In the genomic region with DNA sequence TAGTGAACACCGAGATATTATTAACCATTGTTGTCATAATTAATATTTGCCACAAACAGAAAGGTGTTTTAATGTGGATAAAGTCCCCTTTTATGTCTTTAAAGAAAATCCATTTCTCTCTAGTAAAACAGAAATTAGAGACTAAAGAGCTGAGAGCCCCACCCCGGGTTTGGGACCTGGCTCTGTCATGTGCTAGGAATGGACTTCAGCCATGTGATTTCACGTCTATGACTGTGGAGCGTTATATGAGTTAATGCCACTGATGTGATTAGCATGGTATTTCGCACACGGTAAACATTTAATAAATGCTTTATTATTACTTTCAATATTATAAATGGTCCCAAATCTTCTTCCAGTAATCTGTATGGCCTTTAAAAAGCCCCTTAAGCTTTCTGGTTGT, we compare ENCODE assay signal across 29 cellular contexts.
DNase-seq lines count a peak whose midpoint lies in the region; TF ChIP-seq lines count a peak whose summit lies in the region.
"Had no signal": no experiment of that assay in that cellular context is flagged by ENCODE, and none has a peak within 500 bp of the region (broad histone marks: within the 10 kb centered on the region; RNA-seq: fewer than 3 reads in every experiment).

No MANE protein-coding gene starts in this region.

- TF ChIP-seq CTCF in smooth muscle cell (IDR thresholded peaks at IDR 0.05; ENCODE audit: borderline replicate concordance, insufficient read depth, poor library complexity, severe bottlenecking) = no peak

- no peak overlapping the region for H3K27ac ChIP-seq in trophoblast cell (ENCODE audit: low read depth, low read length)
- peak overlapping the region; percentile 26 for H3K27ac ChIP-seq in smooth muscle cell (ENCODE audit: low read depth)
- H3K27ac ChIP-seq: 22Rv1; A549; BLaER1; BLaER1 treated with 17β-estradiol and CSF1 and Interleukin-3, amounts not matched to agents 10 nM and 100 nM; C4-2B had no signal

- no peak overlapping the region for H3K18ac ChIP-seq in trophoblast cell (ENCODE audit: low read length)

- H4K20me1 ChIP-seq in smooth muscle cell (ENCODE audit: low read depth) = no peaks in the 10 kb centered on the region
- H4K20me1 ChIP-seq: BLaER1; BLaER1 treated with 17β-estradiol and CSF1 and Interleukin-3, amounts not matched to agents 10 nM and 100 nM had no signal

- H4K8ac ChIP-seq in trophoblast cell (ENCODE audit: low read depth, low read length) = no peak overlapping the region

- H3K9me3 ChIP-seq in trophoblast cell (ENCODE audit: insufficient read depth, low read depth, low read length) (no peaks in the 10 kb centered on the region), smooth muscle cell (replicated peaks; ENCODE audit: low read depth) (no peaks in the 10 kb centered on the region)
- H3K9me3 ChIP-seq: A549; BE2C; BLaER1; BLaER1 treated with 17β-estradiol and CSF1 and Interleukin-3, amounts not matched to agents 10 nM and 100 nM; Caco-2 had no signal

- no peak overlapping the region for H2BK12ac ChIP-seq in trophoblast cell (ENCODE audit: low read length)

- H4K12ac ChIP-seq in trophoblast cell (ENCODE audit: low read depth, low read length) = no peak overlapping the region

- peaks cover 0 to 4% of the 10 kb centered on the region in 2 experiments for H3K4me1 ChIP-seq in trophoblast cell (ENCODE audit: control insufficient read depth in 1 of 2, insufficient read depth in 2 of 2, low read length in 2 of 2)
- peaks cover 2% of the 10 kb centered on the region for H3K4me1 ChIP-seq in smooth muscle cell (ENCODE audit: low read depth)
- H3K4me1 ChIP-seq: A549, BE2C, BLaER1, Caco-2 had no signal

- no peak overlapping the region for H2AK5ac ChIP-seq in trophoblast cell (ENCODE audit: low read length)

- no peak overlapping the region for H2BK5ac ChIP-seq in trophoblast cell (ENCODE audit: low read depth, low read length, poor library complexity)

- H3K9ac ChIP-seq in trophoblast cell (ENCODE audit: low read length) = no peak overlapping the region
- H3K9ac ChIP-seq in smooth muscle cell (ENCODE audit: low read depth) = no peak overlapping the region
- H3K9ac ChIP-seq: BLaER1; BLaER1 treated with 17β-estradiol and CSF1 and Interleukin-3, amounts not matched to agents 10 nM and 100 nM had no signal

- H3K4me3 ChIP-seq in trophoblast cell (ENCODE audit: low read depth, low read length) (no peak overlapping the region), smooth muscle cell (no peak overlapping the region)
- H3K4me3 ChIP-seq: A549; BLaER1; BLaER1 treated with 17β-estradiol and CSF1 and Interleukin-3, amounts not matched to agents 10 nM and 100 nM had no signal

- peaks cover 9% of the 10 kb centered on the region for H3F3A ChIP-seq in smooth muscle cell (ENCODE audit: low read depth)

- no peak overlapping the region for H3K14ac ChIP-seq in trophoblast cell (ENCODE audit: low read length)

- no CpG with 5 or more reads among the region's 6 CpGs for WGBS in trophoblast cell (ENCODE audit: extremely low coverage, insufficient coverage, insufficient read length)
- WGBS in smooth muscle cell (ENCODE audit: low lambda C conversion rate) = 75% methylated on average over 6 of the region's 6 CpGs

- no peak overlapping the region for H2BK120ac ChIP-seq in trophoblast cell (ENCODE audit: insufficient read depth, low read length, poor library complexity)

- no peak overlapping the region for H3K4me2 ChIP-seq in trophoblast cell (ENCODE audit: low read length)
- H3K4me2 ChIP-seq in smooth muscle cell = peak overlapping the region; percentile 9
- H3K4me2 ChIP-seq: A549; BLaER1; BLaER1 treated with 17β-estradiol and CSF1 and Interleukin-3, amounts not matched to agents 10 nM and 100 nM had no signal

- H3K79me2 ChIP-seq in trophoblast cell (ENCODE audit: control insufficient read depth, insufficient read depth, low read length, poor library complexity) = no peaks in the 10 kb centered on the region
- H3K79me2 ChIP-seq in smooth muscle cell (ENCODE audit: low read depth) = no peaks in the 10 kb centered on the region

- no peak overlapping the region for H3K4ac ChIP-seq in trophoblast cell (ENCODE audit: low read depth, low read length)

- H4K91ac ChIP-seq in trophoblast cell (ENCODE audit: low read depth, low read length) = no peak overlapping the region

- no peaks in the 10 kb centered on the region for H3K79me1 ChIP-seq in trophoblast cell (ENCODE audit: low read length)

- H3K23ac ChIP-seq in trophoblast cell (ENCODE audit: low read length) = no peak overlapping the region

- H3K36me3 ChIP-seq in trophoblast cell (ENCODE audit: control insufficient read depth in 1 of 2, insufficient read depth in 2 of 2, low read length in 2 of 2) (no peaks in the 10 kb centered on the region), smooth muscle cell (ENCODE audit: low read depth) (no peaks in the 10 kb centered on the region)
- H3K36me3 ChIP-seq: BE2C; BLaER1; BLaER1 treated with 17β-estradiol and CSF1 and Interleukin-3, amounts not matched to agents 10 nM and 100 nM had no signal

- DNase-seq in trophoblast cell = peak; percentile 52 to 69
- no peak for DNase-seq in smooth muscle cell (lab: John Stamatoyannopoulos, UW; ENCODE audit: unreplicated experiment)
- no peak for DNase-seq in SHP77 treated with DMSO at 0.1 percent for 48 hours (lab: John Stamatoyannopoulos, UW)
- no peak for DNase-seq in NCI-H2107 (lab: John Stamatoyannopoulos, UW)
- DNase-seq: 8988T; ACHN; AML-193; BE2C; C1 segment of cervical spinal cord; Caco-2; Calu3; CD4-positive, alpha-beta memory T cell; CD4-positive, alpha-beta T cell; CD4-positive, CD25-positive, alpha-beta regulatory T cell; CD8-positive, alpha-beta memory T cell; CD8-positive, alpha-beta T cell; COR-L47; DMS 273 treated with DMSO at 0.1 percent for 48 hours; DMS153; DMS53; DMS79; DMS79 treated with DMSO at 0.1 percent for 48 hours; DND-41; EL had no signal

- H2AFZ ChIP-seq in trophoblast cell (ENCODE audit: insufficient read depth, low read length, poor library complexity) (no peak overlapping the region), smooth muscle cell (ENCODE audit: low read depth) (no peak overlapping the region)

- H3K27me3 ChIP-seq in trophoblast cell (ENCODE audit: insufficient read depth, low read length) (no peaks in the 10 kb centered on the region), smooth muscle cell (ENCODE audit: low read depth) (no peaks in the 10 kb centered on the region)
- H3K27me3 ChIP-seq: BE2C; BLaER1; BLaER1 treated with 17β-estradiol and CSF1 and Interleukin-3, amounts not matched to agents 10 nM and 100 nM had no signal

Comparison
In these comparisons a context has a peak if more than half of its experiments do, and no peak if none do; other contexts are left out.
1. DNase-seq: peak in trophoblast cell (2 of 2); none in smooth muscle cell (single experiment), SHP77 treated with DMSO at 0.1 percent for 48 hours (single experiment) and NCI-H2107 (single experiment).